In the genomic region with DNA sequence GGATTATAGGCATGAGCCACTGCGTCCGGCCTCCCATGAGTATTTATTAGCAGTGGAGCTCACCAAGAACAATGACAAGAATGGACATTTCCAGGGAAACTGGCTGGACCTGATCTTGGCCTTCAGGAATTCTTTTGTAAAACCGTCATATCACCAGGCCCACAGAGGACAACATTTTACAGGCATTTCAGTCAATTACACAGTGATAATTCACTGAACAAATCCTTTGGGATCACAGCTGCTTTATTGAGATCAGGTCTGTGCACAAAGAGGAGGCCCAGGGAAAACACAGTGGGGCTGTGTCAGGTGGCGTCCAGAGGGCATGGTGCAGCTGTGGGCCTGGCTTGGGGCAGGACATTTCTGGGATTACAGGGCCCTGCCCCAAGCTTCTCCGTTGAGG, we compare ENCODE assay signal across 23 cellular contexts. TPM values are rescaled to one million over a fixed set of nuclear protein-coding genes. Genes with fewer than 3 reads are reported as not detected.
"Had no signal": no experiment of that assay in that cellular context is flagged by ENCODE, and none has a peak within 500 bp of the region (broad histone marks: within the 10 kb centered on the region; RNA-seq: fewer than 3 reads in every experiment).

No MANE protein-coding gene starts in this region.

- H3K36me3 ChIP-seq: breast epithelium, left ventricle myocardium inferior, spleen, upper lobe of right lung had no signal

- ATAC-seq: foreskin keratinocyte, natural killer cell, upper lobe of right lung had no signal

- H3K27ac Mint-ChIP-seq: activated CD4-positive, alpha-beta memory T cell treated with anti-CD3 and anti-CD28 coated beads for 36 hours; activated naive CD8-positive, alpha-beta T cell treated with anti-CD3 and anti-CD28 coated beads for 36 hours; natural killer cell had no signal

- H3K27me3 ChIP-seq: breast epithelium, foreskin keratinocyte, sigmoid colon, spleen, upper lobe of right lung had no signal

- DNase-seq: activated CD4-positive, alpha-beta memory T cell treated with anti-CD3 and anti-CD28 coated beads for 36 hours; activated CD4-positive, alpha-beta T cell treated with anti-CD3 and anti-CD28 coated beads for 48 hours; activated CD4-positive, CD25-positive, alpha-beta regulatory T cell; activated naive CD4-positive, alpha-beta T cell treated with Interleukin-2 at 50 U/mL for 16 hours; activated naive CD8-positive, alpha-beta T cell treated with anti-CD3 and anti-CD28 coated beads for 36 hours; activated T-cell treated with anti-CD3 and anti-CD28 coated beads, Interleukin-2, amount 50 U/mL, for 48 hours; erythroblast; foreskin keratinocyte; hippocampal formation; left ventricle myocardium inferior; natural killer cell; nucleus accumbens; sigmoid colon; spleen; stimulated activated CD4-positive, alpha-beta T cell treated with anti-CD3 and anti-CD28 coated beads, Interleukin-4, amount 100 ng/mL, for 1 hour; stimulated activated naive CD4-positive, alpha-beta T cell treated with Interleukin-2 at 50 U/mL for 16 hours; T-helper 9 cell; upper lobe of right lung had no signal

- H3K9me3 ChIP-seq: breast epithelium, left ventricle myocardium inferior, sigmoid colon, spleen, thoracic aorta, upper lobe of right lung had no signal

- H3K4me1 ChIP-seq: breast epithelium, foreskin keratinocyte had no signal

- H3K4me3 Mint-ChIP-seq: activated CD4-positive, alpha-beta memory T cell treated with anti-CD3 and anti-CD28 coated beads for 36 hours; activated naive CD8-positive, alpha-beta T cell treated with anti-CD3 and anti-CD28 coated beads for 36 hours; natural killer cell had no signal

- H3K9me3 Mint-ChIP-seq: activated CD4-positive, alpha-beta memory T cell treated with anti-CD3 and anti-CD28 coated beads for 36 hours; activated naive CD8-positive, alpha-beta T cell treated with anti-CD3 and anti-CD28 coated beads for 36 hours; natural killer cell had no signal

- H3K27ac ChIP-seq: breast epithelium, coronary artery, foreskin keratinocyte, left ventricle myocardium inferior, spleen, thoracic aorta, upper lobe of right lung had no signal

- H3K4me3 ChIP-seq: breast epithelium, coronary artery, left ventricle myocardium inferior, sigmoid colon, spleen, thoracic aorta, upper lobe of right lung had no signal

- H3K27me3 Mint-ChIP-seq: activated CD4-positive, alpha-beta memory T cell treated with anti-CD3 and anti-CD28 coated beads for 36 hours; activated naive CD8-positive, alpha-beta T cell treated with anti-CD3 and anti-CD28 coated beads for 36 hours had no signal

- H3K36me3 Mint-ChIP-seq: activated CD4-positive, alpha-beta memory T cell treated with anti-CD3 and anti-CD28 coated beads for 36 hours; activated naive CD8-positive, alpha-beta T cell treated with anti-CD3 and anti-CD28 coated beads for 36 hours; natural killer cell had no signal

RNA-seq across cellular contexts. Expression of a gene that starts 30.1 kb away (rescaled TPM):
- total RNA-seq: activated CD4-positive, alpha-beta memory T cell treated with anti-CD3 and anti-CD28 coated beads for 36 hours; activated naive CD8-positive, alpha-beta T cell treated with anti-CD3 and anti-CD28 coated beads for 36 hours; astrocyte; foreskin keratinocyte; left ventricle myocardium inferior; natural killer cell; T-helper 1 cell treated with Interleukin-12 subunit alpha and Interleukin-12 subunit beta and Interleukin-4 antibody, amounts not matched to agents 30 ng/mL and 1 ng/mL, for 36 hours; upper lobe of right lung had no signal
